Comparison of ENCODE assay signal across 1 cellular context in the genomic region with DNA sequence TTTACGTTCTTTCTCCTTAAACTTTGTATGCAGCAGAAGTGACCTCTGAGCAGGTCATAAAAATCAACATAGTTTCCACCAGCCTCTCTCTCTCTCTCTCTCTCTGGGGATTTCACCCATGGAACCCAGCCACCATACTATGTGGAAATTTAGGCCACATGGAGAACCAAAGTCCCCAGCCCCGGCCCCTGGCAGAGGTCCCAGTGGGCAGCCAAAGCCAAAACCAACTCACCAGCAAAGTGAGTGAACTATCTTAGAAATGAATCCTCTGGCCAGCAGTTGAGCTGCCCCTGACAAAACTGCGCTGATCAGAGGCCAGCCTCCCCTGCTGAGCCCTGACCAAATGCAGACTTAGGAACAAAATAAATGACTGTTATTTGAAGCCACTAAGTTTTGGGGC.
A peak's percentile ranks its signal among the peaks of the same experiment; 100 is the strongest.
TF ChIP-seq lines count a peak whose summit lies in the region.

No MANE protein-coding gene starts in this region.

TF ChIP-seq in liver, 16 proteins besides CTCF, POLR2A, EP300 and RAD21 (continued from another document):
- TF ChIP-seq, protein P1, sequence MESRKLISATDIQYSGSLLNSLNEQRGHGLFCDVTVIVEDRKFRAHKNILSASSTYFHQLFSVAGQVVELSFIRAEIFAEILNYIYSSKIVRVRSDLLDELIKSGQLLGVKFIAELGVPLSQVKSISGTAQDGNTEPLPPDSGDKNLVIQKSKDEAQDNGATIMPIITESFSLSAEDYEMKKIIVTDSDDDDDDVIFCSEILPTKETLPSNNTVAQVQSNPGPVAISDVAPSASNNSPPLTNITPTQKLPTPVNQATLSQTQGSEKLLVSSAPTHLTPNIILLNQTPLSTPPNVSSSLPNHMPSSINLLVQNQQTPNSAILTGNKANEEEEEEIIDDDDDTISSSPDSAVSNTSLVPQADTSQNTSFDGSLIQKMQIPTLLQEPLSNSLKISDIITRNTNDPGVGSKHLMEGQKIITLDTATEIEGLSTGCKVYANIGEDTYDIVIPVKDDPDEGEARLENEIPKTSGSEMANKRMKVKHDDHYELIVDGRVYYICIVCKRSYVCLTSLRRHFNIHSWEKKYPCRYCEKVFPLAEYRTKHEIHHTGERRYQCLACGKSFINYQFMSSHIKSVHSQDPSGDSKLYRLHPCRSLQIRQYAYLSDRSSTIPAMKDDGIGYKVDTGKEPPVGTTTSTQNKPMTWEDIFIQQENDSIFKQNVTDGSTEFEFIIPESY (IDR thresholded peaks at IDR 0.05): peak; percentile 86
- TF ChIP-seq, protein P2, sequence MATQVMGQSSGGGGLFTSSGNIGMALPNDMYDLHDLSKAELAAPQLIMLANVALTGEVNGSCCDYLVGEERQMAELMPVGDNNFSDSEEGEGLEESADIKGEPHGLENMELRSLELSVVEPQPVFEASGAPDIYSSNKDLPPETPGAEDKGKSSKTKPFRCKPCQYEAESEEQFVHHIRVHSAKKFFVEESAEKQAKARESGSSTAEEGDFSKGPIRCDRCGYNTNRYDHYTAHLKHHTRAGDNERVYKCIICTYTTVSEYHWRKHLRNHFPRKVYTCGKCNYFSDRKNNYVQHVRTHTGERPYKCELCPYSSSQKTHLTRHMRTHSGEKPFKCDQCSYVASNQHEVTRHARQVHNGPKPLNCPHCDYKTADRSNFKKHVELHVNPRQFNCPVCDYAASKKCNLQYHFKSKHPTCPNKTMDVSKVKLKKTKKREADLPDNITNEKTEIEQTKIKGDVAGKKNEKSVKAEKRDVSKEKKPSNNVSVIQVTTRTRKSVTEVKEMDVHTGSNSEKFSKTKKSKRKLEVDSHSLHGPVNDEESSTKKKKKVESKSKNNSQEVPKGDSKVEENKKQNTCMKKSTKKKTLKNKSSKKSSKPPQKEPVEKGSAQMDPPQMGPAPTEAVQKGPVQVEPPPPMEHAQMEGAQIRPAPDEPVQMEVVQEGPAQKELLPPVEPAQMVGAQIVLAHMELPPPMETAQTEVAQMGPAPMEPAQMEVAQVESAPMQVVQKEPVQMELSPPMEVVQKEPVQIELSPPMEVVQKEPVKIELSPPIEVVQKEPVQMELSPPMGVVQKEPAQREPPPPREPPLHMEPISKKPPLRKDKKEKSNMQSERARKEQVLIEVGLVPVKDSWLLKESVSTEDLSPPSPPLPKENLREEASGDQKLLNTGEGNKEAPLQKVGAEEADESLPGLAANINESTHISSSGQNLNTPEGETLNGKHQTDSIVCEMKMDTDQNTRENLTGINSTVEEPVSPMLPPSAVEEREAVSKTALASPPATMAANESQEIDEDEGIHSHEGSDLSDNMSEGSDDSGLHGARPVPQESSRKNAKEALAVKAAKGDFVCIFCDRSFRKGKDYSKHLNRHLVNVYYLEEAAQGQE (IDR thresholded peaks at IDR 0.05): peak; percentile 84
- TF ChIP-seq SP1 (IDR thresholded peaks at IDR 0.05) (peak; percentile 97), GABPA (IDR thresholded peaks at IDR 0.05 in 1 of 2, conservative IDR thresholded peaks at IDR 0.05 in 1 of 2) (no peak), FOXA2 (IDR thresholded peaks at IDR 0.05) (peak; percentile 38), FOXA1 (IDR thresholded peaks at IDR 0.05) (peak; percentile 68)
- TF ChIP-seq, protein P3, sequence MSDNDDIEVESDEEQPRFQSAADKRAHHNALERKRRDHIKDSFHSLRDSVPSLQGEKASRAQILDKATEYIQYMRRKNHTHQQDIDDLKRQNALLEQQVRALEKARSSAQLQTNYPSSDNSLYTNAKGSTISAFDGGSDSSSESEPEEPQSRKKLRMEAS (IDR thresholded peaks at IDR 0.05): peak; percentile 95
